In the genomic region with DNA sequence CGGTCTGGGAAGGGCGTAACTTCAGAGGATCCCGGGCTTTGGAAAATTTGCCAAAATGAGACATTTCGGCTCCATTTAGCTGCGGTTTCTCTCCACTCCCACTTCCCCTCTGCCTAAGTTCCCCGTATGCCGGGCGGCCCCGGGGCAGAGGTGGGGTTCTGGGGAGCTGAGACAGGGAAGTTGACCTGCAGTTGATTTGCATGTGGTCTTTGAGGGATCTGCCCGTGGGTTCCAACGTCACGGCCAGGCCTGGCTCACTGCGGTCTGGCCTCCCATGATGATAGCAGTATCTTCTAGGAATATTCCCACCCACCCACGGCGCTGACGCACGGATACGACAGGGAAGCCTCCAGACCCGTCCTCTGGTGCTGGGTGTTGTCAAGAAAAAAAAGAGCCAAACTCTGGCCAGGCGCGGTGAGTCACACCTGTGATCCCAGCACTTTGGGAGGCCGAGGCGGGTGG, we compare ENCODE assay signal across 8 cellular contexts. TPM values are rescaled to one million over a fixed set of nuclear protein-coding genes. Genes with fewer than 3 reads are reported as not detected.
A peak's percentile ranks its signal among the peaks of the same experiment; 100 is the strongest.
DNase-seq lines count a peak whose midpoint lies in the region; ATAC-seq and TF ChIP-seq lines count a peak whose summit lies in the region.
"Had no signal": no experiment of that assay in that cellular context is flagged by ENCODE, and none has a peak within 500 bp of the region (broad histone marks: within the 10 kb centered on the region; RNA-seq: fewer than 3 reads in every experiment).

No MANE protein-coding gene starts in this region.

- no peak for TF ChIP-seq POLR2A in gastroesophageal sphincter (IDR thresholded peaks at IDR 0.05)

- H4K91ac ChIP-seq in H9 (ENCODE audit: insufficient read length, low read depth, low read length), result no peak overlapping the region

- no peak overlapping the region for H4K5ac ChIP-seq in H9 (ENCODE audit: insufficient read length, low read depth, low read length)

- H3K4me3 ChIP-seq in gastroesophageal sphincter, result no peak overlapping the region
- H3K4me3 ChIP-seq: hepatocyte had no signal

- H3T11ph ChIP-seq in H9 (ENCODE audit: low read length), result no peak overlapping the region

- no peak overlapping the region for H4K8ac ChIP-seq in H9 (replicated peaks; ENCODE audit: insufficient read length, low read depth, low read length)

- H3K4me2 ChIP-seq in H9 (ENCODE audit: insufficient read depth, insufficient read length, low read length), result no peak overlapping the region
- H3K4me2 ChIP-seq: hepatocyte had no signal

- H3K36me3 ChIP-seq in gastroesophageal sphincter, result no peaks in the 10 kb centered on the region

- H3K56ac ChIP-seq in H9 (ENCODE audit: insufficient read length, low read depth, low read length), result no peak overlapping the region

- DNase-seq in GM20000 (ENCODE audit: low spot score) (peak; percentile 77), HuH-7.5 (ENCODE audit: low spot score) (no peak), H9 (no peak)
- DNase-seq in stimulated activated naive CD8-positive, alpha-beta T cell treated with anti-CD3 and anti-CD28 coated beads, Interleukin-15, Interleukin-2, amounts not matched to agents 100 U/mL and 50 U/mL, for 24 hours, result peak; percentile 75
- no peak for DNase-seq in T-helper 2 cell treated with Interferon-gamma antibody and Interleukin-4, amounts not matched to agents 5 μg/mL and 100 μg/mL, for 36 hours (ENCODE audit: low spot score)

- H3K9me3 Mint-ChIP-seq in IgD-negative memory B cell (peaks cover 0 to 2% (median 0%) of the 10 kb centered on the region in 3 donors), H9 (peaks cover 8 to 19% of the 10 kb centered on the region in 2 experiments)
- no peaks in the 10 kb centered on the region for H3K9me3 Mint-ChIP-seq in T-helper 2 cell treated with Interferon-gamma antibody and Interleukin-4, amounts not matched to agents 5 μg/mL and 100 μg/mL, for 36 hours

- H4K20me1 ChIP-seq in H9 (ENCODE audit: control insufficient read depth, insufficient read depth, insufficient read length), result no peaks in the 10 kb centered on the region

- no peak overlapping the region for H2BK20ac ChIP-seq in H9 (ENCODE audit: low read depth, low read length, poor library complexity, severe bottlenecking)

- H3K4me1 Mint-ChIP-seq in IgD-negative memory B cell, result peaks cover 0 to 5% (median 4%) of the 10 kb centered on the region in 3 donors
- H3K4me1 Mint-ChIP-seq in T-helper 2 cell treated with Interferon-gamma antibody and Interleukin-4, amounts not matched to agents 5 μg/mL and 100 μg/mL, for 36 hours (ENCODE audit: low read depth), result peaks cover 11% of the 10 kb centered on the region
- peaks cover 6 to 15% of the 10 kb centered on the region in 2 experiments for H3K4me1 Mint-ChIP-seq in H9

- TF ChIP-seq CTCF in GM20000 (IDR thresholded peaks at IDR 0.05; ENCODE audit: extremely low read depth, missing control alignments), result no peak
- no peak for TF ChIP-seq CTCF in gastroesophageal sphincter (IDR thresholded peaks at IDR 0.05)
- no peak for TF ChIP-seq CTCF in H9 (conservative IDR thresholded peaks at IDR 0.05)

- no peak overlapping the region for H3K18ac ChIP-seq in H9 (ENCODE audit: insufficient read length, low read depth, low read length)

- H3K27me3 Mint-ChIP-seq in IgD-negative memory B cell (peaks cover 5% of the 10 kb centered on the region), H9 (ENCODE audit: low read depth) (no peaks in the 10 kb centered on the region)
- H3K27me3 Mint-ChIP-seq in T-helper 2 cell treated with Interferon-gamma antibody and Interleukin-4, amounts not matched to agents 5 μg/mL and 100 μg/mL, for 36 hours (ENCODE audit: low read depth), result no peaks in the 10 kb centered on the region

- no peaks in the 10 kb centered on the region for H3K79me1 ChIP-seq in H9 (ENCODE audit: insufficient read depth, low read depth, low read length, poor library complexity, severe bottlenecking)

- H3K23ac ChIP-seq in H9 (ENCODE audit: insufficient read length, low read depth, low read length), result no peak overlapping the region

- H3K36me3 Mint-ChIP-seq in IgD-negative memory B cell (no peaks in the 10 kb centered on the region), H9 (ENCODE audit: insufficient read depth in 1 of 3, low read depth in 3 of 3) (peaks cover 3 to 12% (median 6%) of the 10 kb centered on the region in 3 experiments; a peak in 5 of 7 replicates)
- H3K36me3 Mint-ChIP-seq in T-helper 2 cell treated with Interferon-gamma antibody and Interleukin-4, amounts not matched to agents 5 μg/mL and 100 μg/mL, for 36 hours (ENCODE audit: low read depth), result no peaks in the 10 kb centered on the region

- no peak overlapping the region for H2BK12ac ChIP-seq in H9 (ENCODE audit: insufficient read length, low read depth, low read length)

- H3K4me1 ChIP-seq in gastroesophageal sphincter (no peaks in the 10 kb centered on the region), H9 (ENCODE audit: insufficient read depth, low read length) (no peaks in the 10 kb centered on the region; the same call in 1 of the 2 replicates)

- H2BK15ac ChIP-seq in H9 (ENCODE audit: low read depth, low read length), result no peak overlapping the region

- H3K27ac ChIP-seq in gastroesophageal sphincter (no peak overlapping the region), H9 (ENCODE audit: insufficient read length, low read depth, low read length) (no peak overlapping the region)
- H3K27ac ChIP-seq: hepatocyte had no signal

- H3K27me3 ChIP-seq in gastroesophageal sphincter (peaks cover 4% of the 10 kb centered on the region), H9 (ENCODE audit: insufficient read depth, low read length) (no peaks in the 10 kb centered on the region)
- H3K27me3 ChIP-seq: hepatocyte had no signal

- H3K4ac ChIP-seq in H9 (ENCODE audit: low read depth, low read length), result no peak overlapping the region

- H3K4me3 Mint-ChIP-seq in IgD-negative memory B cell (peak overlapping the region; percentile 38 to 84 (median 64)), H9 (no peak overlapping the region)
- no peak overlapping the region for H3K4me3 Mint-ChIP-seq in T-helper 2 cell treated with Interferon-gamma antibody and Interleukin-4, amounts not matched to agents 5 μg/mL and 100 μg/mL, for 36 hours

- ATAC-seq in gastroesophageal sphincter, result peak; percentile 70
- ATAC-seq in stimulated activated naive CD8-positive, alpha-beta T cell treated with anti-CD3 and anti-CD28 coated beads, Interleukin-15, Interleukin-2, amounts not matched to agents 100 U/mL and 50 U/mL, for 24 hours, result peak; percentile 76

- H3K27ac Mint-ChIP-seq in IgD-negative memory B cell (peak overlapping the region in 2 of 3 donors; percentile 84 to 86), H9 (no peak overlapping the region)
- H3K27ac Mint-ChIP-seq in T-helper 2 cell treated with Interferon-gamma antibody and Interleukin-4, amounts not matched to agents 5 μg/mL and 100 μg/mL, for 36 hours, result no peak overlapping the region

- H2AFZ ChIP-seq in H9 (ENCODE audit: low read length), result no peak overlapping the region
- H2AFZ ChIP-seq: hepatocyte had no signal

- TF ChIP-seq EP300 in gastroesophageal sphincter (IDR thresholded peaks at IDR 0.05), result no peak

- H3K23me2 ChIP-seq in H9 (ENCODE audit: insufficient read length, low read depth, low read length, poor library complexity, severe bottlenecking), result no peaks in the 10 kb centered on the region

- H2BK5ac ChIP-seq in H9 (ENCODE audit: insufficient read length, low read length), result no peak overlapping the region

- no peak overlapping the region for H2AK5ac ChIP-seq in H9 (ENCODE audit: insufficient read length, low read length)

- H3K9ac ChIP-seq in H9 (ENCODE audit: extremely low read depth, insufficient read length, low read length), result no peak overlapping the region

- no peak overlapping the region for H2BK120ac ChIP-seq in H9 (ENCODE audit: low read depth, low read length, poor library complexity, severe bottlenecking)

- no peaks in the 10 kb centered on the region for H3K79me2 ChIP-seq in H9 (ENCODE audit: insufficient read depth, low read length)
- H3K79me2 ChIP-seq: hepatocyte had no signal

- H3K9me3 ChIP-seq in gastroesophageal sphincter (no peaks in the 10 kb centered on the region), H9 (ENCODE audit: control insufficient read depth, low read depth, low read length) (no peaks in the 10 kb centered on the region)

- WGBS in gastroesophageal sphincter (ENCODE audit: low coverage in 1 of 2), 2 donors, result 94 to 95% methylated on average over 8 to 10 of the region's 23 CpGs
- no CpG with 5 or more reads among the region's 23 CpGs for WGBS in H9 (ENCODE audit: extremely low coverage, insufficient read length, low lambda C conversion rate)

- H3K14ac ChIP-seq in H9 (ENCODE audit: insufficient read depth, low read length), result no peak overlapping the region

RNA-seq across cellular contexts. Expression of a gene that starts 27.3 kb away (rescaled TPM):
- polyA plus RNA-seq in IgD-negative memory B cell, result not detected
- total RNA-seq in gastroesophageal sphincter (1 to 10 TPM in 2 of 4 donors, under 1 TPM in 1, not detected in 1; 0.93 to 2.3 (median 2.0) TPM), H9 (2021) (not detected in 2 replicates)
- total RNA-seq: hepatocyte had no signal
- polyA plus RNA-seq: hepatocyte had no signal

RNA-seq across cellular contexts. Expression of a gene that starts 28.9 kb away (rescaled TPM):
- 0.35 TPM for polyA plus RNA-seq in IgD-negative memory B cell
- total RNA-seq in gastroesophageal sphincter (10 to 100 TPM in 1 of 4 donors, 1 to 10 TPM in 3; 1.3 to 10.3 (median 7.7) TPM), H9 (2021) (4.4 and 4.7 TPM in 2 replicates)

Comparison
In these comparisons a context has a peak if more than half of its experiments do, and no peak if none do; other contexts are left out.
1. DNase-seq: peak in GM20000 (single experiment) and stimulated activated naive CD8-positive, alpha-beta T cell treated with anti-CD3 and anti-CD28 coated beads, Interleukin-15, Interleukin-2, amounts not matched to agents 100 U/mL and 50 U/mL, for 24 hours (single experiment); none in T-helper 2 cell treated with Interferon-gamma antibody and Interleukin-4, amounts not matched to agents 5 μg/mL and 100 μg/mL, for 36 hours (single experiment), HuH-7.5 (single experiment) and H9 (single experiment).
2. H3K27ac Mint-ChIP-seq: peak in IgD-negative memory B cell (2 of 3); none in T-helper 2 cell treated with Interferon-gamma antibody and Interleukin-4, amounts not matched to agents 5 μg/mL and 100 μg/mL, for 36 hours (single experiment) and H9 (0 of 3).
3. H3K4me3 Mint-ChIP-seq: peak in IgD-negative memory B cell (4 of 4); none in T-helper 2 cell treated with Interferon-gamma antibody and Interleukin-4, amounts not matched to agents 5 μg/mL and 100 μg/mL, for 36 hours (single experiment) and H9 (0 of 2).